Comparison of ENCODE assay signal across 1 cellular context in the genomic region with DNA sequence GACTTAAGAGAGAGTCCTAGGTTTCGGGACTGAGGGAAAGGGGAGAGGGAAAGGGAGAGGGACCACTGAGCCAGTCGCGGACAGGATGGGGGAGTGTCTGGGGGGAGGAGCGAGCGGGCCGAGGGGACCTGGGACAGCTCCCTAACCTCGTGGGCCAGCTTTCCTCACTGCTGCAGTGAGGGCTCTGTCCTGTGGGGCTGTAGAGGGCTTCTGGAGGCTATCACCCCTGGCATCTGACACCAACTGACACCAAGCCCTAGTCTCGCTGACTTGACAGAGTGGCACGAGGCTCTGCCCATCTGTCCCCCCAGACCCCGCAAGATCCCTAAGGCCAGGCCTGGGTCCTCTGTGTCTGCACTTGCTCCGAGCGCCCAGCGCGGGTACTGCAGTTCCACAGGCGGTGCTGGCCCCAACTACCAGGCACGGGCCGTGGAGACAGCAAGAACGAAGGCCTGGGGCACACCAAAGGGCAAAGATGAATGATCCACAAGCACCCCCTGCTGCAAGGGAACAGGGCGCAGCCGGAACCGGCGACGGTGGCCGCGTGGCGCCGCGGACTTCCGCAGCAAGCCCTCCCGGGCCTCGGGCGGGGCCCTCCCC.
A peak's percentile ranks its signal among the peaks of the same experiment; 100 is the strongest.
TF ChIP-seq lines count a peak whose summit lies in the region.

No MANE protein-coding gene starts in this region.

TF ChIP-seq in endothelial cell of umbilical vein, 7 proteins besides CTCF, POLR2A, EP300 and RAD21:
- TF ChIP-seq, protein P1, sequence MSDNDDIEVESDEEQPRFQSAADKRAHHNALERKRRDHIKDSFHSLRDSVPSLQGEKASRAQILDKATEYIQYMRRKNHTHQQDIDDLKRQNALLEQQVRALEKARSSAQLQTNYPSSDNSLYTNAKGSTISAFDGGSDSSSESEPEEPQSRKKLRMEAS (IDR thresholded peaks at IDR 0.05; ENCODE audit: insufficient read depth, insufficient read length): peak; percentile 4
- TF ChIP-seq GATA2 (IDR thresholded peaks at IDR 0.05; ENCODE audit: insufficient read depth, insufficient read length, low read depth, low read length): no peak
